In genomic region chr5:132203464-132203818, GRCh38 we compare ENCODE assay signal across 18 cellular contexts. TPM values are rescaled to one million over a fixed set of nuclear protein-coding genes. Genes with fewer than 3 reads are reported as not detected.
DNase-seq lines count a peak whose midpoint lies in the region; ATAC-seq and TF ChIP-seq lines count a peak whose summit lies in the region.
"Had no signal": no experiment of that assay in that cellular context is flagged by ENCODE, and none has a peak within 500 bp of the region (broad histone marks: within the 10 kb centered on the region; RNA-seq: fewer than 3 reads in every experiment).

No MANE protein-coding gene starts in this region.

- TF ChIP-seq POLR2A in erythroblast (IDR thresholded peaks at IDR 0.05; ENCODE audit: low read length): no peak

- peak; percentile 59 for DNase-seq in DMS 273 (lab: John Stamatoyannopoulos, UW; ENCODE audit: unreplicated experiment)
- peak; percentile 43 for DNase-seq in astrocyte of the hippocampus (ENCODE audit: low read depth, low spot score)
- DNase-seq in myocyte (ENCODE audit: low read depth): peak; percentile 76
- no peak for DNase-seq in erythroblast (lab: John Stamatoyannopoulos, UW)
- no peak for DNase-seq in Kasumi-1 (lab: John Stamatoyannopoulos, UW)
- no peak for DNase-seq in KBM-7
- DNase-seq: activated naive CD4-positive, alpha-beta T cell; brain microvascular endothelial cell; DMS79; GOT3; MG63; naive B cell; NCI-H1930; NCI-H510A treated with DMSO at 0.1 percent for 48 hours; substantia nigra; WERI-Rb-1 had no signal

- in situ Hi-C loops in KBM-7 (cut with MboI; ENCODE audit: low pct_unique_long_range_greater_than_20kb, low sequenced_read_pairs): no loop called here

- peak; percentile 43 for ATAC-seq in HG02610 (IDR thresholded peaks at IDR 0.05; ENCODE audit: unreplicated experiment)
- no peak for ATAC-seq in GM21447 (IDR thresholded peaks at IDR 0.05; ENCODE audit: unreplicated experiment)

RNA-seq across cellular contexts. Expression of gene P4HA2, which starts 24.2 kb away (rescaled TPM):
- 304 and 381 TPM in 2 replicates for total RNA-seq in myocyte
- 737 TPM for polyA plus RNA-seq in myocyte (2012)

RNA-seq across cellular contexts. Expression of gene PDLIM4, which starts 54.1 kb away (rescaled TPM):
- 220 and 230 TPM in 2 replicates for total RNA-seq in myocyte
- 371 TPM for polyA plus RNA-seq in myocyte (2012)

Comparison
In these comparisons a context has a peak if more than half of its experiments do, and no peak if none do; other contexts are left out.
1. DNase-seq: peak in DMS 273 (single experiment), astrocyte of the hippocampus (single experiment) and myocyte (single experiment); none in erythroblast (0 of 2), Kasumi-1 (0 of 2) and KBM-7 (single experiment).